16 cellular contexts compared by ENCODE assay signal in genomic region chr6:169271158-169271936, GRCh38. TPM values are rescaled to one million over a fixed set of nuclear protein-coding genes. Genes with fewer than 3 reads are reported as not detected.
"Had no signal": no experiment of that assay in that cellular context is flagged by ENCODE, and none has a peak within 500 bp of the region (broad histone marks: within the 10 kb centered on the region; RNA-seq: fewer than 3 reads in every experiment).

No MANE protein-coding gene starts in this region.

- H3K27ac ChIP-seq: parathyroid adenoma, tibial nerve had no signal

- H3K9me3 ChIP-seq: right atrium auricular region, tibial nerve had no signal

- H3K27ac Mint-ChIP-seq: activated T-helper 17 cell treated with anti-CD3 and anti-CD28 coated beads, Interleukin-2, amount 50 U/mL, for 72 hours; effector memory CD8-positive, alpha-beta T cell; stimulated activated naive B cell treated with anti-CD40 and anti-IgM and Interleukin-4, amounts not matched to agents 10 μg/mL and 1 μg/mL and 100 μg/mL, for 72 hours; T-helper 1 cell treated with Interleukin-12 subunit alpha and Interleukin-12 subunit beta and Interleukin-4 antibody, amounts not matched to agents 30 μg/mL and 1 μg/mL, for 36 hours had no signal

- H3K9ac ChIP-seq: parathyroid adenoma had no signal

- H3K4me1 Mint-ChIP-seq: activated T-helper 17 cell treated with anti-CD3 and anti-CD28 coated beads, Interleukin-2, amount 50 U/mL, for 72 hours; central memory CD8-positive, alpha-beta T cell; neural crest cell; stimulated activated naive B cell treated with anti-CD40 and anti-IgM and Interleukin-4, amounts not matched to agents 10 μg/mL and 1 μg/mL and 100 μg/mL, for 72 hours had no signal

- H3K4me3 Mint-ChIP-seq: activated T-helper 17 cell treated with anti-CD3 and anti-CD28 coated beads, Interleukin-2, amount 50 U/mL, for 72 hours; brain; central memory CD8-positive, alpha-beta T cell; effector memory CD8-positive, alpha-beta T cell; neural crest cell; stimulated activated naive B cell treated with anti-CD40 and anti-IgM and Interleukin-4, amounts not matched to agents 10 μg/mL and 1 μg/mL and 100 μg/mL, for 72 hours; T-helper 1 cell treated with Interleukin-12 subunit alpha and Interleukin-12 subunit beta and Interleukin-4 antibody, amounts not matched to agents 30 μg/mL and 1 μg/mL, for 36 hours had no signal

- H3K4me1 ChIP-seq: parathyroid adenoma, right atrium auricular region had no signal

- H2AFZ ChIP-seq: parathyroid adenoma had no signal

- FAIRE-seq: kidney had no signal

- ATAC-seq: activated T-helper 17 cell treated with anti-CD3 and anti-CD28 coated beads, Interleukin-2, amount 50 U/mL, for 72 hours; effector memory CD8-positive, alpha-beta T cell; stimulated activated naive B cell treated with anti-CD40 and anti-IgM and Interleukin-4, amounts not matched to agents 10 μg/mL and 1 μg/mL and 100 μg/mL, for 72 hours had no signal

- H3K27me3 Mint-ChIP-seq: activated T-helper 17 cell treated with anti-CD3 and anti-CD28 coated beads, Interleukin-2, amount 50 U/mL, for 72 hours had no signal

- H3K36me3 Mint-ChIP-seq: brain; stimulated activated naive B cell treated with anti-CD40 and anti-IgM and Interleukin-4, amounts not matched to agents 10 μg/mL and 1 μg/mL and 100 μg/mL, for 72 hours had no signal

- H3K36me3 ChIP-seq: right atrium auricular region, tibial nerve had no signal

- DNase-seq: activated CD4-positive, alpha-beta T cell treated with anti-CD3 and anti-CD28 coated beads, Interleukin-2, amount 50 U/mL, for 1 hour; activated naive CD4-positive, alpha-beta T cell treated with anti-CD3 and anti-CD28 coated beads, Interleukin-2, amount 50 U/mL, for 16 hours; activated T-cell treated with anti-CD3 and anti-CD28 coated beads for 4 hours; effector memory CD8-positive, alpha-beta T cell; kidney; stimulated activated CD4-positive, alpha-beta T cell treated with anti-CD3 and anti-CD28 coated beads, Interleukin-2, amount 100 ng/mL, for 24 hours; stimulated activated naive B cell treated with anti-CD40 and anti-IgM and Interleukin-4, amounts not matched to agents 10 μg/mL and 1 μg/mL and 100 μg/mL, for 72 hours had no signal

- H3K79me2 ChIP-seq: parathyroid adenoma had no signal

- H3K4me3 ChIP-seq: right atrium auricular region, tibial nerve had no signal

- H3K9me3 Mint-ChIP-seq: activated T-helper 17 cell treated with anti-CD3 and anti-CD28 coated beads, Interleukin-2, amount 50 U/mL, for 72 hours; central memory CD8-positive, alpha-beta T cell; effector memory CD8-positive, alpha-beta T cell; neural crest cell; stimulated activated naive B cell treated with anti-CD40 and anti-IgM and Interleukin-4, amounts not matched to agents 10 μg/mL and 1 μg/mL and 100 μg/mL, for 72 hours; T-helper 1 cell treated with Interleukin-12 subunit alpha and Interleukin-12 subunit beta and Interleukin-4 antibody, amounts not matched to agents 30 μg/mL and 1 μg/mL, for 36 hours had no signal

- H3K27me3 ChIP-seq: right atrium auricular region, tibial nerve had no signal

RNA-seq across cellular contexts. Expression of gene THBS2, which starts 17.7 kb away (rescaled TPM):
- total RNA-seq: activated CD8-positive, alpha-beta memory T cell treated with anti-CD3 and anti-CD28 coated beads for 36 hours; activated T-helper 17 cell treated with anti-CD3 and anti-CD28 coated beads, Interleukin-2, amount 50 U/mL, for 72 hours had no signal
